Comparison of ENCODE assay signal across 1 cellular context in genomic region chr22:50783033-50783880, GRCh38.
TF ChIP-seq lines count a peak whose summit lies in the region.

Gene RABL2B, minus strand, starts transcription at chr22:50783636. Its CDS starts 1,342 bp downstream, at chr22:50782294.

TF ChIP-seq in H1, 55 proteins besides CTCF, POLR2A, EP300 and RAD21 (continued from another document):
- TF ChIP-seq TAF1 (IDR thresholded peaks at IDR 0.05; ENCODE audit: low read depth, low read length) (peak; percentile 53), PHF8 (conservative IDR thresholded peaks at IDR 0.05; ENCODE audit: low read depth, low read length) (0 out of 2 replicates have a peak, but pooled peaks have one; percentile 22), FOSL1 (IDR thresholded peaks at IDR 0.05; ENCODE audit: insufficient read depth, low read depth, low read length) (0 out of 2 replicates have a peak, but pooled peaks have one; percentile 17)
